In genomic region chr4:67700874-67701850, GRCh38 we compare ENCODE assay signal across 8 cellular contexts. TPM values are rescaled to one million over a fixed set of nuclear protein-coding genes. Genes with fewer than 3 reads are reported as not detected.
DNase-seq lines count a peak whose midpoint lies in the region; ATAC-seq and TF ChIP-seq lines count a peak whose summit lies in the region.

Gene UBA6 (minus strand): TSS chr4:67701155. CDS start chr4:67701119, 36 bp downstream.

- H3K9me3 Mint-ChIP-seq in IgD-negative memory B cell = peaks cover 0 to 2% (median under 1%) of the 10 kb centered on the region in 3 donors

- no peaks in the 10 kb centered on the region for H3K27me3 ChIP-seq in mononuclear cell (ENCODE audit: insufficient read depth, low read length)

- peaks cover 16% of the 10 kb centered on the region for H3K4me1 ChIP-seq in mononuclear cell (ENCODE audit: insufficient read depth, low read length)

- H3K9me3 ChIP-seq in mononuclear cell (ENCODE audit: low read depth, low read length) = peaks cover 4% of the 10 kb centered on the region

- peak within 1 kb of the TSS; percentile 88 to 98 (median 93) for H3K4me3 Mint-ChIP-seq in IgD-negative memory B cell

- peak; percentile 85 for DNase-seq in DMS153 treated with DMSO at 0.1 percent for 48 hours (lab: John Stamatoyannopoulos, UW; ENCODE audit: unreplicated experiment)
- DNase-seq in OCI-M1 (lab: John Stamatoyannopoulos, UW) = peak; percentile 98
- peak; percentile 92 for DNase-seq in activated T-cell treated with anti-CD3 and anti-CD28 coated beads for 24 hours (ENCODE audit: low read depth)
- peak; percentile 98 for DNase-seq in epithelial cell of esophagus (ENCODE audit: low read depth)
- peak; percentile 89 to 91 for DNase-seq in stimulated activated CD8-positive, alpha-beta memory T cell treated with anti-CD3 and anti-CD28 coated beads, Interleukin-4, amount 100 ng/mL, for 1 hour (ENCODE audit: low read depth in 2 of 2, low spot score in 1 of 2)

- peaks cover 44 to 63% (median 53%) of the 10 kb centered on the region in 3 donors for H3K4me1 Mint-ChIP-seq in IgD-negative memory B cell

- peak; percentile 97 for ATAC-seq in GM21529 (IDR thresholded peaks at IDR 0.05; ENCODE audit: unreplicated experiment)

- TF ChIP-seq CTCF in epithelial cell of esophagus (IDR thresholded peaks at IDR 0.05; ENCODE audit: insufficient read depth, low read depth, low read length, missing control alignments) = peak; percentile 57

- H3K27ac Mint-ChIP-seq in IgD-negative memory B cell = peak within 1 kb of the TSS; percentile 54 to 98 (median 94)

- peak within 1 kb of the TSS; percentile 83 for H3K4me3 ChIP-seq in epithelial cell of esophagus (ENCODE audit: low read length)
- peak within 1 kb of the TSS; percentile 90 for H3K4me3 ChIP-seq in mononuclear cell (ENCODE audit: low read length)

- peaks cover 4% of the 10 kb centered on the region for H3K36me3 Mint-ChIP-seq in IgD-negative memory B cell

- no peaks in the 10 kb centered on the region for H3K27me3 Mint-ChIP-seq in IgD-negative memory B cell

RNA-seq across cellular contexts. Expression of gene UBA6, which starts in this region (rescaled TPM):
- 29.3 TPM for polyA plus RNA-seq in IgD-negative memory B cell
- total RNA-seq in mononuclear cell = 87.8 TPM

Comparison
In these comparisons a context has a peak if more than half of its experiments do, and no peak if none do; other contexts are left out.
1. Peak in every context shown above with its lines: DNase-seq, ATAC-seq and H3K4me3 ChIP-seq.